In the genomic region with DNA sequence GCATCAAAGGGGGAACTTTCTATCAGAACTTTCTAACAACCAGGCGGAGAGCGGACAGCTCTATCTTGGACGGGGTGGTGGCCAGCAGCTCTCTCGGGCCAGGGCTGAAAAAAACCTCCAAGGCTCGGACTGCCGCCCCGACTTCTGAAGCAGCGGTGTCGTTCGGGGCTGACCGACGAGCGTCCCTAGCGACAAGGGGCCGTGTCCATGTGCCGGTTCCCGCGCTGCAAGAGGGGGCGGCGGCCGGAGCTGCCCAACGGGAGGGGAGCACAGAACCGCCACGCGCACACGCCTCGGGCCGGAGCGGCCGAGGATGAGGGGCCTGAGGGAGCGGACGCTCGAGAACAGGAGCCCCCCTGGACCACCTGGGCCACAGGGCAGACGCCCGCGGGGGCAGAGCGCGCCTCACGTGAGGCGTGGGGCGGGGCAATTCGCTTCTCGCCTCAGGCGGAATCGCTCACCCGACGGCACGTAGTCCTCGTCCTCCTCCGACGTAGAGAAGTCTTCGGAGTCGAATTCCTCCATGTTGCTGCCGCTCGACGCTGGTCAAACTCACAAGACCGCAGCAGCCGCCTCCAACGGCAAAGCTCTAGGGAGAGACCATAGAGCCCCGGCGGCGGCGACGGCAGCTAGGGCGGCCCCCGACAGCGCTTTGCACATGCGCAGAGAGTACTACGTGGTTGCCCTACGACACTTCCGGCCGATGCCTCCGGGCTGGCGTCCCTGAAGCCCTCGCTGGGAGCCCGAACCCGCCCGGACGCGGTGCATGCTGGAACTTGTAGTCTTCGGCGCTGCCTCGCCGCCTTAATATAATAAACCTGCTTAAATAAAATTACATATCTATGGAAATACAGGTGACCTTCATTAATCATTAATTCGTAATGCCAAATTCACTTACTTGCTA, we compare ENCODE assay signal across 7 cellular contexts. TPM values are rescaled to one million over a fixed set of nuclear protein-coding genes. Genes with fewer than 3 reads are reported as not detected.
DNase-seq lines count a peak whose midpoint lies in the region; ATAC-seq and TF ChIP-seq lines count a peak whose summit lies in the region.

Gene CFDP1 (minus strand): TSS at position 676 of the 904 bp plus-strand sequence. CDS start 151 bp downstream, at position 525.

- peak within 1 kb of the TSS; percentile 49 for H3K4me3 ChIP-seq in hepatocyte

- no peaks in the 10 kb centered on the region for H3K9me3 ChIP-seq in hepatocyte (ENCODE audit: low read depth)

- H3K27me3 ChIP-seq in hepatocyte: no peaks in the 10 kb centered on the region

- no peaks in the 10 kb centered on the region for H3K36me3 ChIP-seq in hepatocyte (replicated peaks; ENCODE audit: insufficient read depth, low read depth)

- peak within 1 kb of the TSS; percentile 97 for H3K27ac ChIP-seq in hepatocyte

- peak within 1 kb of the TSS; percentile 90 for H2AFZ ChIP-seq in hepatocyte

- H3K79me2 ChIP-seq in hepatocyte: peaks cover 51% of the 10 kb centered on the region

- peak; percentile 78 for TF ChIP-seq POLR2A in GM18505 (IDR thresholded peaks at IDR 0.05; ENCODE audit: borderline replicate concordance, extremely low read depth, insufficient read depth, insufficient read length)

- H3K9me2 ChIP-seq in hepatocyte (replicated peaks; ENCODE audit: insufficient read depth): no peaks in the 10 kb centered on the region

- ATAC-seq in GM18505 (IDR thresholded peaks at IDR 0.05; ENCODE audit: unreplicated experiment) (peak; percentile 94), HG02973 (IDR thresholded peaks at IDR 0.05; ENCODE audit: unreplicated experiment) (peak; percentile 88)

- peak; percentile 2 for TF ChIP-seq CTCF in hepatocyte (IDR thresholded peaks at IDR 0.05; ENCODE audit: poor library complexity)

- peak; percentile 57 for DNase-seq in NCI-H2029 treated with DMSO at 0.1 percent for 48 hours (lab: John Stamatoyannopoulos, UW)
- DNase-seq in T-helper 9 cell: peak; percentile 94
- peak; percentile 98 for DNase-seq in astrocyte of the hippocampus (ENCODE audit: low read depth, low spot score)
- peak; percentile 99 for DNase-seq in hepatocyte (ENCODE audit: low spot score)
- DNase-seq in retina: peak; percentile 99

- no peaks in the 10 kb centered on the region for H4K20me1 ChIP-seq in hepatocyte (ENCODE audit: insufficient read depth, poor library complexity, severe bottlenecking)

- H3K4me1 ChIP-seq in hepatocyte (ENCODE audit: insufficient read depth): no peaks in the 10 kb centered on the region

- WGBS in hepatocyte (ENCODE audit: low lambda C conversion rate, missing lambda C conversion rate): 2% methylated on average over 84 of the region's 85 CpGs

- H3K4me2 ChIP-seq in hepatocyte: peak within 1 kb of the TSS; percentile 88

RNA-seq across cellular contexts. Expression of gene CFDP1, which starts in this region (rescaled TPM):
- total RNA-seq in hepatocyte: 106 and 116 TPM in 2 replicates
- 97.1 and 114 TPM in 2 replicates for polyA plus RNA-seq in hepatocyte

Comparison
In these comparisons a context has a peak if more than half of its experiments do, and no peak if none do; other contexts are left out.
1. Peak in every context shown above with its lines: DNase-seq, ATAC-seq, H3K4me3 ChIP-seq and H3K27ac ChIP-seq.